ENCODE assay signal across 1 cellular context in genomic region chr19:17748884-17749638, GRCh38.
TF ChIP-seq lines count a peak whose summit lies in the region.

No MANE protein-coding gene starts in this region.

TF ChIP-seq in GM23338, 12 proteins besides CTCF, POLR2A, EP300 and RAD21 (continued from another document):
- TF ChIP-seq, protein P1, sequence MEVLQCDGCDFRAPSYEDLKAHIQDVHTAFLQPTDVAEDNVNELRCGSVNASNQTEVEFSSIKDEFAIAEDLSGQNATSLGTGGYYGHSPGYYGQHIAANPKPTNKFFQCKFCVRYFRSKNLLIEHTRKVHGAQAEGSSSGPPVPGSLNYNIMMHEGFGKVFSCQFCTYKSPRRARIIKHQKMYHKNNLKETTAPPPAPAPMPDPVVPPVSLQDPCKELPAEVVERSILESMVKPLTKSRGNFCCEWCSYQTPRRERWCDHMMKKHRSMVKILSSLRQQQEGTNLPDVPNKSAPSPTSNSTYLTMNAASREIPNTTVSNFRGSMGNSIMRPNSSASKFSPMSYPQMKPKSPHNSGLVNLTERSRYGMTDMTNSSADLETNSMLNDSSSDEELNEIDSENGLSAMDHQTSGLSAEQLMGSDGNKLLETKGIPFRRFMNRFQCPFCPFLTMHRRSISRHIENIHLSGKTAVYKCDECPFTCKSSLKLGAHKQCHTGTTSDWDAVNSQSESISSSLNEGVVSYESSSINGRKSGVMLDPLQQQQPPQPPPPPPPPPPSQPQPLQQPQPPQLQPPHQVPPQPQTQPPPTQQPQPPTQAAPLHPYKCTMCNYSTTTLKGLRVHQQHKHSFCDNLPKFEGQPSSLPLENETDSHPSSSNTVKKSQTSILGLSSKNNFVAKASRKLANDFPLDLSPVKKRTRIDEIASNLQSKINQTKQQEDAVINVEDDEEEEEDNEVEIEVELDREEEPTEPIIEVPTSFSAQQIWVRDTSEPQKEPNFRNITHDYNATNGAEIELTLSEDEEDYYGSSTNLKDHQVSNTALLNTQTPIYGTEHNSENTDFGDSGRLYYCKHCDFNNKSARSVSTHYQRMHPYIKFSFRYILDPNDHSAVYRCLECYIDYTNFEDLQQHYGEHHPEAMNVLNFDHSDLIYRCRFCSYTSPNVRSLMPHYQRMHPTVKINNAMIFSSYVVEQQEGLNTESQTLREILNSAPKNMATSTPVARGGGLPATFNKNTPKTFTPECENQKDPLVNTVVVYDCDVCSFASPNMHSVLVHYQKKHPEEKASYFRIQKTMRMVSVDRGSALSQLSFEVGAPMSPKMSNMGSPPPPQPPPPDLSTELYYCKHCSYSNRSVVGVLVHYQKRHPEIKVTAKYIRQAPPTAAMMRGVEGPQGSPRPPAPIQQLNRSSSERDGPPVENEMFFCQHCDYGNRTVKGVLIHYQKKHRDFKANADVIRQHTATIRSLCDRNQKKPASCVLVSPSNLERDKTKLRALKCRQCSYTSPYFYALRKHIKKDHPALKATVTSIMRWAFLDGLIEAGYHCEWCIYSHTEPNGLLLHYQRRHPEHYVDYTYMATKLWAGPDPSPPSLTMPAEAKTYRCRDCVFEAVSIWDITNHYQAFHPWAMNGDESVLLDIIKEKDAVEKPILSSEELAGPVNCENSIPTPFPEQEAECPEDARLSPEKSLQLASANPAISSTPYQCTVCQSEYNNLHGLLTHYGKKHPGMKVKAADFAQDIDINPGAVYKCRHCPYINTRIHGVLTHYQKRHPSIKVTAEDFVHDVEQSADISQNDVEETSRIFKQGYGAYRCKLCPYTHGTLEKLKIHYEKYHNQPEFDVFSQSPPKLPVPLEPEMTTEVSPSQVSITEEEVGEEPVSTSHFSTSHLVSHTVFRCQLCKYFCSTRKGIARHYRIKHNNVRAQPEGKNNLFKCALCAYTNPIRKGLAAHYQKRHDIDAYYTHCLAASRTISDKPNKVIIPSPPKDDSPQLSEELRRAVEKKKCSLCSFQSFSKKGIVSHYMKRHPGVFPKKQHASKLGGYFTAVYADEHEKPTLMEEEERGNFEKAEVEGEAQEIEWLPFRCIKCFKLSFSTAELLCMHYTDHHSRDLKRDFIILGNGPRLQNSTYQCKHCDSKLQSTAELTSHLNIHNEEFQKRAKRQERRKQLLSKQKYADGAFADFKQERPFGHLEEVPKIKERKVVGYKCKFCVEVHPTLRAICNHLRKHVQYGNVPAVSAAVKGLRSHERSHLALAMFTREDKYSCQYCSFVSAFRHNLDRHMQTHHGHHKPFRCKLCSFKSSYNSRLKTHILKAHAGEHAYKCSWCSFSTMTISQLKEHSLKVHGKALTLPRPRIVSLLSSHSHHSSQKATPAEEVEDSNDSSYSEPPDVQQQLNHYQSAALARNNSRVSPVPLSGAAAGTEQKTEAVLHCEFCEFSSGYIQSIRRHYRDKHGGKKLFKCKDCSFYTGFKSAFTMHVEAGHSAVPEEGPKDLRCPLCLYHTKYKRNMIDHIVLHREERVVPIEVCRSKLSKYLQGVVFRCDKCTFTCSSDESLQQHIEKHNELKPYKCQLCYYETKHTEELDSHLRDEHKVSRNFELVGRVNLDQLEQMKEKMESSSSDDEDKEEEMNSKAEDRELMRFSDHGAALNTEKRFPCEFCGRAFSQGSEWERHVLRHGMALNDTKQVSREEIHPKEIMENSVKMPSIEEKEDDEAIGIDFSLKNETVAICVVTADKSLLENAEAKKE (CRISPR knock-in tag; IDR thresholded peaks at IDR 0.05): no peak
